8 cellular contexts compared by ENCODE assay signal in the genomic region with DNA sequence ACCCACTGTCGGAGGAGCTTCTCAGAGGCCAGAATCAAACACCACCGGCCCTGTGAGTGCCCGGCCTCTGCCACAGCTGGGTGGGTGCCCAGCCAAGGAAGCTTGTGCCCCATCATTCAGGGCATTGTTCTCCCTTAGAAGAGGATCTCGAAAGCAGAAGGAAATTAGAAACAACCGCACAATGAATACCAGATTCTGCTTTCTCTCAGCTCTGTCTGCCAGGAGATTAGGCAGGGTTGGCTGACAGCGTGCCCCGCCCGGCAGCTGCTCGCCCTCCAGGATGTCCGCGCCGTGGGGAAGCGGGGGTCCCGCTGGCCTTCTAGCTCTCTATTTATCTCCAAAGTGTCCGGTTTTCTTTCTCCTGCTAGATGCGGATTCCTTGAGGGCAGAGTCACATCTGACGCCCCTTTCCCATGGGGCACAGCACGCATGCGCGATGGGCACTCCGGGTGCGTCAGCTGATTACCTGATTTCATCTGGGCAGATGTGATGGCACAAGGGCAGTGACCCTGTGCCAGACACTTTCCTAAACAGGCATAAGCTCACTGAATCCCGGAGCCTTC. TPM values are rescaled to one million over a fixed set of nuclear protein-coding genes. Genes with fewer than 3 reads are reported as not detected.
A peak's percentile ranks its signal among the peaks of the same experiment; 100 is the strongest.
DNase-seq lines count a peak whose midpoint lies in the region; ATAC-seq and TF ChIP-seq lines count a peak whose summit lies in the region.

No MANE protein-coding gene starts in this region.

- POLR2A ChIA-PET in Caco-2 (lab: Charles Lee), result interaction anchor here (0.6 kb wide), 1 partner anchor 13 kb away, joined by 3 read pairs; no protein-coding TSS in a partner anchor
- POLR2A ChIA-PET in activated CD4-positive, alpha-beta T cell treated with anti-CD3 and anti-CD28 coated beads for 36 hours (lab: Charles Lee), result interaction anchor here (0.9 kb wide), 1 partner anchor 107 kb away, joined by 4 read pairs; no protein-coding TSS in a partner anchor

- H3K27ac Mint-ChIP-seq in Caco-2 (ENCODE audit: unreplicated experiment), result peak overlapping the region; percentile 36
- no peak overlapping the region for H3K27ac Mint-ChIP-seq in activated CD4-positive, alpha-beta T cell treated with anti-CD3 and anti-CD28 coated beads for 36 hours
- H3K27ac Mint-ChIP-seq in stimulated activated effector memory CD8-positive, alpha-beta T cell treated with anti-CD3 and anti-CD28 coated beads, Interleukin-12 subunit alpha, Interleukin-12 subunit beta, amount 100 ng/mL, for 72 hours, result peak overlapping the region; percentile 41

- H3K36me3 Mint-ChIP-seq in Caco-2 (ENCODE audit: insufficient read depth, unreplicated experiment), result no peaks in the 10 kb centered on the region
- no peaks in the 10 kb centered on the region for H3K36me3 Mint-ChIP-seq in activated CD4-positive, alpha-beta T cell treated with anti-CD3 and anti-CD28 coated beads for 36 hours (ENCODE audit: low read depth)
- no peaks in the 10 kb centered on the region for H3K36me3 Mint-ChIP-seq in stimulated activated effector memory CD8-positive, alpha-beta T cell treated with anti-CD3 and anti-CD28 coated beads, Interleukin-12 subunit alpha, Interleukin-12 subunit beta, amount 100 ng/mL, for 72 hours

- intact Hi-C loops in Caco-2 (cut with micrococcal nuclease; ENCODE audit: unreplicated experiment), result no loop called here
- intact Hi-C loops in activated CD4-positive, alpha-beta T cell treated with anti-CD3 and anti-CD28 coated beads for 36 hours (cut with DNase I, micrococcal nuclease), result no loop called here

- H3K9me3 Mint-ChIP-seq in Caco-2 (ENCODE audit: unreplicated experiment), result no peaks in the 10 kb centered on the region
- no peaks in the 10 kb centered on the region for H3K9me3 Mint-ChIP-seq in activated CD4-positive, alpha-beta T cell treated with anti-CD3 and anti-CD28 coated beads for 36 hours (ENCODE audit: low read depth)
- H3K9me3 Mint-ChIP-seq in stimulated activated effector memory CD8-positive, alpha-beta T cell treated with anti-CD3 and anti-CD28 coated beads, Interleukin-12 subunit alpha, Interleukin-12 subunit beta, amount 100 ng/mL, for 72 hours, result no peaks in the 10 kb centered on the region

- H3K4me1 Mint-ChIP-seq in Caco-2 (ENCODE audit: low read depth, unreplicated experiment), result peaks cover 15% of the 10 kb centered on the region
- peaks cover 7% of the 10 kb centered on the region for H3K4me1 Mint-ChIP-seq in activated CD4-positive, alpha-beta T cell treated with anti-CD3 and anti-CD28 coated beads for 36 hours
- no peaks in the 10 kb centered on the region for H3K4me1 Mint-ChIP-seq in stimulated activated effector memory CD8-positive, alpha-beta T cell treated with anti-CD3 and anti-CD28 coated beads, Interleukin-12 subunit alpha, Interleukin-12 subunit beta, amount 100 ng/mL, for 72 hours

- no peaks in the 10 kb centered on the region for H3K36me3 ChIP-seq in Caco-2 (ENCODE audit: control insufficient read depth, insufficient read depth, low read length)
- H3K36me3 ChIP-seq in effector memory CD4-positive, alpha-beta T cell (ENCODE audit: control insufficient read depth, insufficient read depth, low read length), result no peaks in the 10 kb centered on the region

- no peak for TF ChIP-seq CTCF in Caco-2 (IDR thresholded peaks at IDR 0.05; ENCODE audit: insufficient read depth in 1 of 2, low read depth in 1 of 2, low read length in 1 of 2, severe bottlenecking in 1 of 2, unreplicated experiment in 1 of 2)

- H3K4me3 ChIP-seq in Caco-2 (ENCODE audit: low read depth, low read length), result peak overlapping the region; percentile 23
- peak overlapping the region; percentile 39 for H3K4me3 ChIP-seq in effector memory CD4-positive, alpha-beta T cell (ENCODE audit: insufficient read depth, low read depth, low read length, poor library complexity, severe bottlenecking)

- ATAC-seq in activated CD4-positive, alpha-beta T cell treated with anti-CD3 and anti-CD28 coated beads for 36 hours, result peak; percentile 79
- peak; percentile 16 for ATAC-seq in stimulated activated effector memory CD8-positive, alpha-beta T cell treated with anti-CD3 and anti-CD28 coated beads, Interleukin-12 subunit alpha, Interleukin-12 subunit beta, amount 100 ng/mL, for 72 hours
- ATAC-seq in HG03439 (IDR thresholded peaks at IDR 0.05; ENCODE audit: unreplicated experiment) (no peak), GM18867 (IDR thresholded peaks at IDR 0.05; ENCODE audit: unreplicated experiment) (no peak)

- no peaks in the 10 kb centered on the region for H3K9me3 ChIP-seq in Caco-2
- H3K9me3 ChIP-seq in effector memory CD4-positive, alpha-beta T cell (ENCODE audit: control insufficient read depth, low read length), result no peaks in the 10 kb centered on the region

- H3K27me3 Mint-ChIP-seq in Caco-2 (ENCODE audit: insufficient read depth, unreplicated experiment), result no peaks in the 10 kb centered on the region
- H3K27me3 Mint-ChIP-seq in activated CD4-positive, alpha-beta T cell treated with anti-CD3 and anti-CD28 coated beads for 36 hours, result peaks cover 15% of the 10 kb centered on the region

- DNase-seq in Caco-2 (no peak), NCI-H1694 (lab: John Stamatoyannopoulos, UW) (peak; percentile 24), mesenteric fat pad (ENCODE audit: low spot score) (peak; percentile 92)
- peak; percentile 72 for DNase-seq in activated CD4-positive, alpha-beta T cell treated with anti-CD3 and anti-CD28 coated beads for 36 hours
- DNase-seq in effector memory CD4-positive, alpha-beta T cell, result no peak
- DNase-seq in stimulated activated effector memory CD8-positive, alpha-beta T cell treated with anti-CD3 and anti-CD28 coated beads, Interleukin-12 subunit alpha, Interleukin-12 subunit beta, amount 100 ng/mL, for 72 hours (ENCODE audit: low spot score in 2 of 2), result no peak

- H3K27me3 ChIP-seq in Caco-2 (replicated peaks; ENCODE audit: control insufficient read depth, insufficient read depth, low read length), result no peaks in the 10 kb centered on the region
- no peaks in the 10 kb centered on the region for H3K27me3 ChIP-seq in effector memory CD4-positive, alpha-beta T cell (replicated peaks; ENCODE audit: control insufficient read depth, insufficient read depth, low read length, poor library complexity, severe bottlenecking)

- TSS peak; percentile 69 for BruUV-seq in Caco-2 (replicated peaks; lab: Mats Ljungman, UMichigan)

- peaks cover 20% of the 10 kb centered on the region for H3K4me1 ChIP-seq in Caco-2
- peaks cover 3% of the 10 kb centered on the region for H3K4me1 ChIP-seq in effector memory CD4-positive, alpha-beta T cell (ENCODE audit: control insufficient read depth, insufficient read depth, low read length, poor library complexity, severe bottlenecking)

- peak overlapping the region; percentile 63 for H3K4me3 Mint-ChIP-seq in Caco-2 (ENCODE audit: unreplicated experiment)
- H3K4me3 Mint-ChIP-seq in activated CD4-positive, alpha-beta T cell treated with anti-CD3 and anti-CD28 coated beads for 36 hours, result peak overlapping the region; percentile 63
- peak overlapping the region; percentile 47 for H3K4me3 Mint-ChIP-seq in stimulated activated effector memory CD8-positive, alpha-beta T cell treated with anti-CD3 and anti-CD28 coated beads, Interleukin-12 subunit alpha, Interleukin-12 subunit beta, amount 100 ng/mL, for 72 hours

- no peak overlapping the region for H3K27ac ChIP-seq in effector memory CD4-positive, alpha-beta T cell (ENCODE audit: insufficient read depth, low read length, poor library complexity, severe bottlenecking)

- CTCF ChIA-PET in Caco-2 (lab: Charles Lee), result interaction anchor here (0.6 to 1.5 kb wide), 3 partner anchors 21 to 98 kb away, joined by 3 to 7 read pairs (median 3); no protein-coding TSS in a partner anchor
- CTCF ChIA-PET in activated CD4-positive, alpha-beta T cell treated with anti-CD3 and anti-CD28 coated beads for 36 hours (lab: Charles Lee), result interaction anchor here (0.6 to 1.7 kb wide), 7 partner anchors 17 to 1581 kb away, joined by 3 to 4 read pairs (median 3); a partner anchor contains a TSS

RNA-seq across cellular contexts. Expression of a gene that starts 25.5 kb away (rescaled TPM):
- total RNA-seq in Caco-2 (2022) (not detected in 2 replicates), mesenteric fat pad (not detected)
- not detected for total RNA-seq in activated CD4-positive, alpha-beta T cell treated with anti-CD3 and anti-CD28 coated beads for 36 hours

Comparison
In these comparisons a context has a peak if more than half of its experiments do, and no peak if none do; other contexts are left out.
1. DNase-seq: peak in NCI-H1694 (single experiment), activated CD4-positive, alpha-beta T cell treated with anti-CD3 and anti-CD28 coated beads for 36 hours (single experiment) and mesenteric fat pad (single experiment); none in Caco-2 (0 of 2), effector memory CD4-positive, alpha-beta T cell (0 of 3) and stimulated activated effector memory CD8-positive, alpha-beta T cell treated with anti-CD3 and anti-CD28 coated beads, Interleukin-12 subunit alpha, Interleukin-12 subunit beta, amount 100 ng/mL, for 72 hours (0 of 2).
2. ATAC-seq: peak in activated CD4-positive, alpha-beta T cell treated with anti-CD3 and anti-CD28 coated beads for 36 hours (single experiment) and stimulated activated effector memory CD8-positive, alpha-beta T cell treated with anti-CD3 and anti-CD28 coated beads, Interleukin-12 subunit alpha, Interleukin-12 subunit beta, amount 100 ng/mL, for 72 hours (single experiment); none in HG03439 (single experiment) and GM18867 (single experiment).
3. Peak in every context shown above with its lines, with median percentiles within 50 percentile points of each other: H3K4me3 Mint-ChIP-seq.